ENCODE assay signal across 1 cellular context in the genomic region with DNA sequence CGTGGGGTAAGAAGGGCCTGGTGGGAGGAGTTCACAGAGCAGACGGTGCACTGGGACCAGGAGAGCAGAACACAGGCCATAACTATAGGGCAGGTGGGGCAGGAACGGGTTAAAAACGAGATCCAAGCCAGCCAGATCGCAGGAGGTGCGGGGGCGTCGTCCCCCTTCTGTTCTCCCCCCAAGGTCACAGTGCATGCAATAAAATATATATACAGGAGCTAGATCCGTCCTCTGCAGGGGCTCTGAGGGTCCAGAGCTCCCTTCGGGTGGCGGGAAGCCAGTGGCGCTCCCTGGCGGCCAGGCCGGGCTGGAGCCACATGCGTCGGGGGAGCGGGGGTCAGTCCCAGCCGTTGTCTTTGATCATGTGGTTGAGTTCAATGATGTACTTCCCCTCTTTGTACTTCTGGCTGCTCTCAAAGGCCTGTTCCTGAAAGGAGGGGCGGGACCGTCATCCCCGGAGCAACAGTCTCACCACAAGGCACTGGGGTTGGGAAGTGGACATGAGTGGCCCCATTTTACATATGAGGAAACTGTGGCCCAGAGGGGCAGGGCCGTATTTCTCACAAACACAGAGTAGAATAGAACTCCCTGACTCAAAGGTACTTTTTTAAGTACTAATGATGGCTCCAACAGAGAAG.
TF ChIP-seq lines count a peak whose summit lies in the region.

No MANE protein-coding gene starts in this region.

TF ChIP-seq in K562, 482 proteins besides CTCF, POLR2A, EP300 and RAD21 (continued from another document and continues in another):
- TF ChIP-seq, protein P1, sequence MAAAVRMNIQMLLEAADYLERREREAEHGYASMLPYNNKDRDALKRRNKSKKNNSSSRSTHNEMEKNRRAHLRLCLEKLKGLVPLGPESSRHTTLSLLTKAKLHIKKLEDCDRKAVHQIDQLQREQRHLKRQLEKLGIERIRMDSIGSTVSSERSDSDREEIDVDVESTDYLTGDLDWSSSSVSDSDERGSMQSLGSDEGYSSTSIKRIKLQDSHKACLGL (CRISPR knock-in tag; IDR thresholded peaks at IDR 0.05; ENCODE audit: borderline replicate concordance, poor library complexity, severe bottlenecking) = peak; percentile 68
- TF ChIP-seq ARID2 (IDR thresholded peaks at IDR 0.05) (no peak), ZNF212 (CRISPR knock-in tag; IDR thresholded peaks at IDR 0.05) (peak; percentile 81), NCOA6 (IDR thresholded peaks at IDR 0.05) (no peak), SIX5 (IDR thresholded peaks at IDR 0.05; ENCODE audit: borderline replicate concordance in 1 of 2, insufficient read depth in 1 of 2, low read depth in 1 of 2, low read length in 2 of 2) (no peak), ZNF146 (CRISPR knock-in tag; IDR thresholded peaks at IDR 0.05; ENCODE audit: unreplicated experiment) (no peak), ZNF561 (CRISPR knock-in tag; conservative IDR thresholded peaks at IDR 0.05) (peak; percentile 80; the same call in 1 of the 2 replicates), PRPF4 (IDR thresholded peaks at IDR 0.05; ENCODE audit: insufficient read depth, low read depth, low read length, poor library complexity, severe bottlenecking) (no peak), HMGN3 (IDR thresholded peaks at IDR 0.05; ENCODE audit: borderline replicate concordance, extremely low read depth, insufficient read length, low read depth, low read length) (peak; percentile 69), L3MBTL2 (IDR thresholded peaks at IDR 0.05) (peak; percentile 90), ZNF253 (CRISPR knock-in tag; conservative IDR thresholded peaks at IDR 0.05) (no peak), TEAD1 (CRISPR knock-in tag; IDR thresholded peaks at IDR 0.05) (peak; percentile 74 to 92), ZNF347 (CRISPR knock-in tag; IDR thresholded peaks at IDR 0.05; ENCODE audit: low read depth) (no peak), ZNF324 (CRISPR knock-in tag; IDR thresholded peaks at IDR 0.05) (peak; percentile 69; the same call in 1 of the 2 replicates), HLTF (IDR thresholded peaks at IDR 0.05) (no peak), PHF21A (IDR thresholded peaks at IDR 0.05; ENCODE audit: borderline replicate concordance, low read depth) (no peak), ZNF165 (CRISPR knock-in tag; IDR thresholded peaks at IDR 0.05; ENCODE audit: borderline replicate concordance) (peak; percentile 89), RBBP5 (IDR thresholded peaks at IDR 0.05; ENCODE audit: borderline replicate concordance, insufficient read depth, low read length, poor library complexity, severe bottlenecking) (no peak), JUND (IDR thresholded peaks at IDR 0.05; ENCODE audit: borderline replicate concordance, low read depth, low read length) (peak; percentile 58), JUND (tag; IDR thresholded peaks at IDR 0.05; ENCODE audit: borderline replicate concordance, low read depth, low read length) (peak; percentile 89; the same call in 2 of the 3 replicates), MAZ (CRISPR knock-in tag; conservative IDR thresholded peaks at IDR 0.05 in 1 of 2, IDR thresholded peaks at IDR 0.05 in 1 of 2) (peak; percentile 86 to 92), SMAD4 (CRISPR knock-in tag; conservative IDR thresholded peaks at IDR 0.05) (peak; percentile 97), FUS (optimal IDR thresholded peaks at IDR 0.05; ENCODE audit: low read depth, low read length) (no peak), HNRNPUL1 (IDR thresholded peaks at IDR 0.05; ENCODE audit: low read length) (no peak), ZNF507 (tag; conservative IDR thresholded peaks at IDR 0.05) (no peak), CBX1 (IDR thresholded peaks at IDR 0.05; ENCODE audit: low read depth) (peak; percentile 71; the same call in 1 of the 2 replicates), ZNF3 (CRISPR knock-in tag; IDR thresholded peaks at IDR 0.05) (peak; percentile 80; the same call in 1 of the 2 replicates), SPI1 (IDR thresholded peaks at IDR 0.05; ENCODE audit: borderline replicate concordance, low read depth, low read length) (peak; percentile 91), ZNF384 (IDR thresholded peaks at IDR 0.05; ENCODE audit: low read depth, low read length) (no peak; the same call in 1 of the 2 replicates), RBM22 (IDR thresholded peaks at IDR 0.05; ENCODE audit: low read depth, low read length, poor library complexity, severe bottlenecking) (no peak)
- TF ChIP-seq, protein P2, sequence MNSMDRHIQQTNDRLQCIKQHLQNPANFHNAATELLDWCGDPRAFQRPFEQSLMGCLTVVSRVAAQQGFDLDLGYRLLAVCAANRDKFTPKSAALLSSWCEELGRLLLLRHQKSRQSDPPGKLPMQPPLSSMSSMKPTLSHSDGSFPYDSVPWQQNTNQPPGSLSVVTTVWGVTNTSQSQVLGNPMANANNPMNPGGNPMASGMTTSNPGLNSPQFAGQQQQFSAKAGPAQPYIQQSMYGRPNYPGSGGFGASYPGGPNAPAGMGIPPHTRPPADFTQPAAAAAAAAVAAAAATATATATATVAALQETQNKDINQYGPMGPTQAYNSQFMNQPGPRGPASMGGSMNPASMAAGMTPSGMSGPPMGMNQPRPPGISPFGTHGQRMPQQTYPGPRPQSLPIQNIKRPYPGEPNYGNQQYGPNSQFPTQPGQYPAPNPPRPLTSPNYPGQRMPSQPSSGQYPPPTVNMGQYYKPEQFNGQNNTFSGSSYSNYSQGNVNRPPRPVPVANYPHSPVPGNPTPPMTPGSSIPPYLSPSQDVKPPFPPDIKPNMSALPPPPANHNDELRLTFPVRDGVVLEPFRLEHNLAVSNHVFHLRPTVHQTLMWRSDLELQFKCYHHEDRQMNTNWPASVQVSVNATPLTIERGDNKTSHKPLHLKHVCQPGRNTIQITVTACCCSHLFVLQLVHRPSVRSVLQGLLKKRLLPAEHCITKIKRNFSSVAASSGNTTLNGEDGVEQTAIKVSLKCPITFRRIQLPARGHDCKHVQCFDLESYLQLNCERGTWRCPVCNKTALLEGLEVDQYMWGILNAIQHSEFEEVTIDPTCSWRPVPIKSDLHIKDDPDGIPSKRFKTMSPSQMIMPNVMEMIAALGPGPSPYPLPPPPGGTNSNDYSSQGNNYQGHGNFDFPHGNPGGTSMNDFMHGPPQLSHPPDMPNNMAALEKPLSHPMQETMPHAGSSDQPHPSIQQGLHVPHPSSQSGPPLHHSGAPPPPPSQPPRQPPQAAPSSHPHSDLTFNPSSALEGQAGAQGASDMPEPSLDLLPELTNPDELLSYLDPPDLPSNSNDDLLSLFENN (IDR thresholded peaks at IDR 0.05; ENCODE audit: low read depth in 2 of 2, low read length in 2 of 2) = no peak
- TF ChIP-seq, protein P3, sequence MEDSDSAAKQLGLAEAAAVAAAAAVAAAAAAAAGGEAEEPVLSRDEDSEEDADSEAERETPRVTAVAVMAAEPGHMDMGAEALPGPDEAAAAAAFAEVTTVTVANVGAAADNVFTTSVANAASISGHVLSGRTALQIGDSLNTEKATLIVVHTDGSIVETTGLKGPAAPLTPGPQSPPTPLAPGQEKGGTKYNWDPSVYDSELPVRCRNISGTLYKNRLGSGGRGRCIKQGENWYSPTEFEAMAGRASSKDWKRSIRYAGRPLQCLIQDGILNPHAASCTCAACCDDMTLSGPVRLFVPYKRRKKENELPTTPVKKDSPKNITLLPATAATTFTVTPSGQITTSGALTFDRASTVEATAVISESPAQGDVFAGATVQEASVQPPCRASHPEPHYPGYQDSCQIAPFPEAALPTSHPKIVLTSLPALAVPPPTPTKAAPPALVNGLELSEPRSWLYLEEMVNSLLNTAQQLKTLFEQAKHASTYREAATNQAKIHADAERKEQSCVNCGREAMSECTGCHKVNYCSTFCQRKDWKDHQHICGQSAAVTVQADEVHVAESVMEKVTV (CRISPR knock-in tag; IDR thresholded peaks at IDR 0.05) = peak; percentile 42; the same call in 1 of the 2 replicates
- TF ChIP-seq, protein P4, sequence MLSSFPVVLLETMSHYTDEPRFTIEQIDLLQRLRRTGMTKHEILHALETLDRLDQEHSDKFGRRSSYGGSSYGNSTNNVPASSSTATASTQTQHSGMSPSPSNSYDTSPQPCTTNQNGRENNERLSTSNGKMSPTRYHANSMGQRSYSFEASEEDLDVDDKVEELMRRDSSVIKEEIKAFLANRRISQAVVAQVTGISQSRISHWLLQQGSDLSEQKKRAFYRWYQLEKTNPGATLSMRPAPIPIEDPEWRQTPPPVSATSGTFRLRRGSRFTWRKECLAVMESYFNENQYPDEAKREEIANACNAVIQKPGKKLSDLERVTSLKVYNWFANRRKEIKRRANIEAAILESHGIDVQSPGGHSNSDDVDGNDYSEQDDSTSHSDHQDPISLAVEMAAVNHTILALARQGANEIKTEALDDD (IDR thresholded peaks at IDR 0.05) = no peak
- TF ChIP-seq, protein P5, sequence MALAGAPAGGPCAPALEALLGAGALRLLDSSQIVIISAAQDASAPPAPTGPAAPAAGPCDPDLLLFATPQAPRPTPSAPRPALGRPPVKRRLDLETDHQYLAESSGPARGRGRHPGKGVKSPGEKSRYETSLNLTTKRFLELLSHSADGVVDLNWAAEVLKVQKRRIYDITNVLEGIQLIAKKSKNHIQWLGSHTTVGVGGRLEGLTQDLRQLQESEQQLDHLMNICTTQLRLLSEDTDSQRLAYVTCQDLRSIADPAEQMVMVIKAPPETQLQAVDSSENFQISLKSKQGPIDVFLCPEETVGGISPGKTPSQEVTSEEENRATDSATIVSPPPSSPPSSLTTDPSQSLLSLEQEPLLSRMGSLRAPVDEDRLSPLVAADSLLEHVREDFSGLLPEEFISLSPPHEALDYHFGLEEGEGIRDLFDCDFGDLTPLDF (CRISPR knock-in tag; IDR thresholded peaks at IDR 0.05) = peak; percentile 41; the same call in 1 of the 2 replicates
- TF ChIP-seq, protein P6, sequence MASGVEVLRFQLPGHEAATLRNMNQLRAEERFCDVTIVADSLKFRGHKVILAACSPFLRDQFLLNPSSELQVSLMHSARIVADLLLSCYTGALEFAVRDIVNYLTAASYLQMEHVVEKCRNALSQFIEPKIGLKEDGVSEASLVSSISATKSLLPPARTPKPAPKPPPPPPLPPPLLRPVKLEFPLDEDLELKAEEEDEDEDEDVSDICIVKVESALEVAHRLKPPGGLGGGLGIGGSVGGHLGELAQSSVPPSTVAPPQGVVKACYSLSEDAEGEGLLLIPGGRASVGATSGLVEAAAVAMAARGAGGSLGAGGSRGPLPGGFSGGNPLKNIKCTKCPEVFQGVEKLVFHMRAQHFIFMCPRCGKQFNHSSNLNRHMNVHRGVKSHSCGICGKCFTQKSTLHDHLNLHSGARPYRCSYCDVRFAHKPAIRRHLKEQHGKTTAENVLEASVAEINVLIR (CRISPR knock-in tag; IDR thresholded peaks at IDR 0.05) = peak; percentile 84
- TF ChIP-seq, protein P7, sequence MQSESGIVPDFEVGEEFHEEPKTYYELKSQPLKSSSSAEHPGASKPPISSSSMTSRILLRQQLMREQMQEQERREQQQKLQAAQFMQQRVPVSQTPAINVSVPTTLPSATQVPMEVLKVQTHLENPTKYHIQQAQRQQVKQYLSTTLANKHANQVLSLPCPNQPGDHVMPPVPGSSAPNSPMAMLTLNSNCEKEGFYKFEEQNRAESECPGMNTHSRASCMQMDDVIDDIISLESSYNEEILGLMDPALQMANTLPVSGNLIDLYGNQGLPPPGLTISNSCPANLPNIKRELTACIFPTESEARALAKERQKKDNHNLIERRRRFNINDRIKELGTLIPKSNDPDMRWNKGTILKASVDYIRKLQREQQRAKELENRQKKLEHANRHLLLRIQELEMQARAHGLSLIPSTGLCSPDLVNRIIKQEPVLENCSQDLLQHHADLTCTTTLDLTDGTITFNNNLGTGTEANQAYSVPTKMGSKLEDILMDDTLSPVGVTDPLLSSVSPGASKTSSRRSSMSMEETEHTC (IDR thresholded peaks at IDR 0.05) = peak; percentile 76
- TF ChIP-seq, protein P8, sequence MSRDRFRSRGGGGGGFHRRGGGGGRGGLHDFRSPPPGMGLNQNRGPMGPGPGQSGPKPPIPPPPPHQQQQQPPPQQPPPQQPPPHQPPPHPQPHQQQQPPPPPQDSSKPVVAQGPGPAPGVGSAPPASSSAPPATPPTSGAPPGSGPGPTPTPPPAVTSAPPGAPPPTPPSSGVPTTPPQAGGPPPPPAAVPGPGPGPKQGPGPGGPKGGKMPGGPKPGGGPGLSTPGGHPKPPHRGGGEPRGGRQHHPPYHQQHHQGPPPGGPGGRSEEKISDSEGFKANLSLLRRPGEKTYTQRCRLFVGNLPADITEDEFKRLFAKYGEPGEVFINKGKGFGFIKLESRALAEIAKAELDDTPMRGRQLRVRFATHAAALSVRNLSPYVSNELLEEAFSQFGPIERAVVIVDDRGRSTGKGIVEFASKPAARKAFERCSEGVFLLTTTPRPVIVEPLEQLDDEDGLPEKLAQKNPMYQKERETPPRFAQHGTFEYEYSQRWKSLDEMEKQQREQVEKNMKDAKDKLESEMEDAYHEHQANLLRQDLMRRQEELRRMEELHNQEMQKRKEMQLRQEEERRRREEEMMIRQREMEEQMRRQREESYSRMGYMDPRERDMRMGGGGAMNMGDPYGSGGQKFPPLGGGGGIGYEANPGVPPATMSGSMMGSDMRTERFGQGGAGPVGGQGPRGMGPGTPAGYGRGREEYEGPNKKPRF (IDR thresholded peaks at IDR 0.05; ENCODE audit: low read depth, low read length) = no peak
- TF ChIP-seq, protein P9, sequence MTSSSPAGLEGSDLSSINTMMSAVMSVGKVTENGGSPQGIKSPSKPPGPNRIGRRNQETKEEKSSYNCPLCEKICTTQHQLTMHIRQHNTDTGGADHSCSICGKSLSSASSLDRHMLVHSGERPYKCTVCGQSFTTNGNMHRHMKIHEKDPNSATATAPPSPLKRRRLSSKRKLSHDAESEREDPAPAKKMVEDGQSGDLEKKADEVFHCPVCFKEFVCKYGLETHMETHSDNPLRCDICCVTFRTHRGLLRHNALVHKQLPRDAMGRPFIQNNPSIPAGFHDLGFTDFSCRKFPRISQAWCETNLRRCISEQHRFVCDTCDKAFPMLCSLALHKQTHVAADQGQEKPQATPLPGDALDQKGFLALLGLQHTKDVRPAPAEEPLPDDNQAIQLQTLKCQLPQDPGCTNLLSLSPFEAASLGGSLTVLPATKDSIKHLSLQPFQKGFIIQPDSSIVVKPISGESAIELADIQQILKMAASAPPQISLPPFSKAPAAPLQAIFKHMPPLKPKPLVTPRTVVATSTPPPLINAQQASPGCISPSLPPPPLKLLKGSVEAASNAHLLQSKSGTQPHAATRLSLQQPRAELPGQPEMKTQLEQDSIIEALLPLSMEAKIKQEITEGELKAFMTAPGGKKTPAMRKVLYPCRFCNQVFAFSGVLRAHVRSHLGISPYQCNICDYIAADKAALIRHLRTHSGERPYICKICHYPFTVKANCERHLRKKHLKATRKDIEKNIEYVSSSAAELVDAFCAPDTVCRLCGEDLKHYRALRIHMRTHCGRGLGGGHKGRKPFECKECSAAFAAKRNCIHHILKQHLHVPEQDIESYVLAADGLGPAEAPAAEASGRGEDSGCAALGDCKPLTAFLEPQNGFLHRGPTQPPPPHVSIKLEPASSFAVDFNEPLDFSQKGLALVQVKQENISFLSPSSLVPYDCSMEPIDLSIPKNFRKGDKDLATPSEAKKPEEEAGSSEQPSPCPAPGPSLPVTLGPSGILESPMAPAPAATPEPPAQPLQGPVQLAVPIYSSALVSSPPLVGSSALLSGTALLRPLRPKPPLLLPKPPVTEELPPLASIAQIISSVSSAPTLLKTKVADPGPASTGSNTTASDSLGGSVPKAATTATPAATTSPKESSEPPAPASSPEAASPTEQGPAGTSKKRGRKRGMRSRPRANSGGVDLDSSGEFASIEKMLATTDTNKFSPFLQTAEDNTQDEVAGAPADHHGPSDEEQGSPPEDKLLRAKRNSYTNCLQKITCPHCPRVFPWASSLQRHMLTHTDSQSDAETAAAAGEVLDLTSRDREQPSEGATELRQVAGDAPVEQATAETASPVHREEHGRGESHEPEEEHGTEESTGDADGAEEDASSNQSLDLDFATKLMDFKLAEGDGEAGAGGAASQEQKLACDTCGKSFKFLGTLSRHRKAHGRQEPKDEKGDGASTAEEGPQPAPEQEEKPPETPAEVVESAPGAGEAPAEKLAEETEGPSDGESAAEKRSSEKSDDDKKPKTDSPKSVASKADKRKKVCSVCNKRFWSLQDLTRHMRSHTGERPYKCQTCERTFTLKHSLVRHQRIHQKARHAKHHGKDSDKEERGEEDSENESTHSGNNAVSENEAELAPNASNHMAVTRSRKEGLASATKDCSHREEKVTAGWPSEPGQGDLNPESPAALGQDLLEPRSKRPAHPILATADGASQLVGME (CRISPR knock-in tag; IDR thresholded peaks at IDR 0.05) = peak; percentile 96
